ENCODE assay signal across 39 cellular contexts in the genomic region with DNA sequence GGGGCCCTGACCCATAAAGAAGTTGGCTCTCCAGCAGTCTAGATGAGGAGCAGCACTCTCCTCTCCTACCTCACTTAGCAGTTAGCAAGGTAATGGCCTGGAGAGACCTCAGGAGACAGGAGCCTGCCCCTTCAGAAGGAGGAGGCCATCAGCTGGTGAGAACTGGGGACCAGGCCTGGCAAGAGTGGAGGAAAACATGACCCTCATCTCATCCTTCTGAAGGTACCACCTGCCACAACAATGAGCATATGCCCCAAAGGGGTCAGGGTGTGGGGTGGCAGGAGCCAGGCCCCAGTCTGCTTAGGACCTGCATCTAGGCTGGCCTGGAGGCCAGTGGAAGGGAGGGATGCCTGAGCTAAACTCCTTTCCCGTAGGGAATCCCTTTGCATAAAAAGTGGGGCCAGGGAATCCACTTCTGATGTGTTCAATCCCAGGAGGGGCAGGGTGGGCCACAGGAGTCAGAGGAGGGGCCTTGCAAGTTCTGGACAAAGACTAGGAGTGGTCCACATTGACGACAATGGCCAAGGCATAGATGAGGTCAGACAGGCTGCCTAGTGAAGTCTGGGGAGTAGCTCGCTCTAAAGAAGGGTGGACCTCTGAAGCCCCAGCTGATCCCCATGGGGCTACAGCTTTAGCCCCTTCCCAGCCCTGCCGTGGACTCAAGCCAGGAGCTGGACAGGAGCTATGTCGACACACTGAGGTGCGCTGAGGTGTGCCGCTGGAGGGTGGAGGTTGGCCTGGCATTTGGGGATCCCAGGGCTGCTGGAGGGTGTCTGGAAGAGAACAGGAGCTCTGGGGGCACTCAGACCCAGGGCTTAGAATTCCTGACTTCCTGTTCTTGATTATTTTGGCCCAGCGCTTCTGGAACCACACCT. TPM values are rescaled to one million over a fixed set of nuclear protein-coding genes. Genes with fewer than 3 reads are reported as not detected.
"Had no signal": no experiment of that assay in that cellular context is flagged by ENCODE, and none has a peak within 500 bp of the region (broad histone marks: within the 10 kb centered on the region; RNA-seq: fewer than 3 reads in every experiment).

No MANE protein-coding gene starts in this region.

- H3K36me3 Mint-ChIP-seq: activated naive CD8-positive, alpha-beta T cell had no signal

- H3K27me3 ChIP-seq: brain microvascular endothelial cell, esophagus muscularis mucosa, foreskin keratinocyte, gastrocnemius medialis had no signal

- ATAC-seq: activated CD4-positive, alpha-beta T cell treated with anti-CD3 and anti-CD28 coated beads for 36 hours; activated CD8-positive, alpha-beta memory T cell treated with anti-CD3 and anti-CD28 coated beads, Interleukin-2, amount 10 ng/mL, durations not matched to agents 7 days and 5 days; activated CD8-positive, alpha-beta T cell treated with anti-CD3 and anti-CD28 coated beads, Interleukin-2, amount 10 ng/mL, durations not matched to agents 7 days and 5 days; activated T-helper 17 cell treated with anti-CD3 and anti-CD28 coated beads, Interleukin-2, amount 50 U/mL, for 72 hours; effector memory CD8-positive, alpha-beta T cell; foreskin keratinocyte; gastrocnemius medialis; T-cell had no signal

- H3K9me3 Mint-ChIP-seq: activated CD4-positive, alpha-beta memory T cell treated with anti-CD3 and anti-CD28 coated beads for 36 hours; activated CD4-positive, alpha-beta T cell treated with anti-CD3 and anti-CD28 coated beads, Interleukin-2, amount 10 ng/mL, durations not matched to agents 24 days and 14 days; activated T-helper 17 cell treated with anti-CD3 and anti-CD28 coated beads, Interleukin-2, amount 50 U/mL, for 72 hours; central memory CD8-positive, alpha-beta T cell; effector memory CD8-positive, alpha-beta T cell; T-cell; T-helper 1 cell treated with Interleukin-12 subunit alpha and Interleukin-12 subunit beta and Interleukin-4 antibody, amounts not matched to agents 30 μg/mL and 1 μg/mL, for 36 hours; T-helper 2 cell treated with Interferon-gamma antibody and Interleukin-4, amounts not matched to agents 5 μg/mL and 100 μg/mL, for 36 hours had no signal

- H3K9me3 ChIP-seq: esophagus muscularis mucosa, gastrocnemius medialis had no signal

- DNase-seq: activated CD4-positive, alpha-beta memory T cell treated with anti-CD3 and anti-CD28 coated beads for 36 hours; activated CD4-positive, alpha-beta T cell treated with anti-CD3 and anti-CD28 coated beads for 36 hours; activated CD4-positive, alpha-beta T cell treated with anti-CD3 and anti-CD28 coated beads, Interleukin-2, amount 10 ng/mL, durations not matched to agents 24 days and 14 days; activated CD4-positive, CD25-positive, alpha-beta regulatory T cell; activated CD4-positive, CD25-positive, alpha-beta regulatory T cell treated with anti-CD3 and anti-CD28 coated beads, Interleukin-2, amount 50 U/mL, for 72 hours; activated CD8-positive, alpha-beta memory T cell treated with anti-CD3 and anti-CD28 coated beads, Interleukin-2, amount 10 ng/mL, durations not matched to agents 7 days and 5 days; activated CD8-positive, alpha-beta memory T cell treated with anti-CD3 and anti-CD28 coated beads, Interleukin-2, amount 50 U/mL, for 4 hours; activated CD8-positive, alpha-beta T cell treated with anti-CD3 and anti-CD28 coated beads, Interleukin-2, amount 10 ng/mL, durations not matched to agents 7 days and 5 days; activated effector memory CD4-positive, alpha-beta T cell treated with Interleukin-2 at 50 U/mL for 16 hours; activated gamma-delta T cell treated with Interleukin-2 at 50 U/mL for 16 hours; activated naive CD4-positive, alpha-beta T cell treated with anti-CD3 and anti-CD28 coated beads, Interleukin-2, amount 50 U/mL, for 16 hours; activated naive CD4-positive, alpha-beta T cell treated with Interleukin-2 at 50 U/mL for 16 hours; activated T-cell treated with anti-CD3 and anti-CD28 coated beads, Interleukin-2, amount 50 U/mL, for 1 hour; amniotic stem cell; anterior cingulate cortex; brain microvascular endothelial cell; cortex of kidney; dermis blood vessel endothelial cell; effector CD4-positive, alpha-beta T cell; effector memory CD8-positive, alpha-beta T cell; erythroblast; foreskin keratinocyte; gastrocnemius medialis; glutamatergic neuron; SW 1271; T-cell; T1000 had no signal

- H3K4me3 ChIP-seq: esophagus muscularis mucosa, gastrocnemius medialis had no signal

- H3K4me1 ChIP-seq: esophagus muscularis mucosa, foreskin keratinocyte, gastrocnemius medialis had no signal

- H3K4me3 Mint-ChIP-seq: activated CD4-positive, alpha-beta memory T cell treated with anti-CD3 and anti-CD28 coated beads for 36 hours; activated CD4-positive, alpha-beta T cell treated with anti-CD3 and anti-CD28 coated beads for 36 hours; activated CD4-positive, alpha-beta T cell treated with anti-CD3 and anti-CD28 coated beads, Interleukin-2, amount 10 ng/mL, durations not matched to agents 24 days and 14 days; activated CD8-positive, alpha-beta memory T cell treated with anti-CD3 and anti-CD28 coated beads, Interleukin-2, amount 10 ng/mL, durations not matched to agents 7 days and 5 days; activated CD8-positive, alpha-beta T cell treated with anti-CD3 and anti-CD28 coated beads, Interleukin-2, amount 10 ng/mL, durations not matched to agents 7 days and 5 days; activated naive CD8-positive, alpha-beta T cell; activated T-helper 17 cell treated with anti-CD3 and anti-CD28 coated beads, Interleukin-2, amount 50 U/mL, for 72 hours; central memory CD8-positive, alpha-beta T cell; effector memory CD8-positive, alpha-beta T cell; T-cell; T-helper 1 cell treated with Interleukin-12 subunit alpha and Interleukin-12 subunit beta and Interleukin-4 antibody, amounts not matched to agents 30 μg/mL and 1 μg/mL, for 36 hours; T-helper 2 cell treated with Interferon-gamma antibody and Interleukin-4, amounts not matched to agents 5 μg/mL and 100 μg/mL, for 36 hours had no signal

- H3K27ac Mint-ChIP-seq: activated CD4-positive, alpha-beta memory T cell treated with anti-CD3 and anti-CD28 coated beads for 36 hours; activated CD4-positive, alpha-beta T cell treated with anti-CD3 and anti-CD28 coated beads for 36 hours; activated CD4-positive, alpha-beta T cell treated with anti-CD3 and anti-CD28 coated beads, Interleukin-2, amount 10 ng/mL, durations not matched to agents 24 days and 14 days; activated CD8-positive, alpha-beta memory T cell treated with anti-CD3 and anti-CD28 coated beads, Interleukin-2, amount 10 ng/mL, durations not matched to agents 7 days and 5 days; activated CD8-positive, alpha-beta T cell treated with anti-CD3 and anti-CD28 coated beads, Interleukin-2, amount 10 ng/mL, durations not matched to agents 7 days and 5 days; activated naive CD8-positive, alpha-beta T cell; activated T-helper 17 cell treated with anti-CD3 and anti-CD28 coated beads, Interleukin-2, amount 50 U/mL, for 72 hours; effector memory CD8-positive, alpha-beta T cell; T-cell; T-helper 1 cell treated with Interleukin-12 subunit alpha and Interleukin-12 subunit beta and Interleukin-4 antibody, amounts not matched to agents 30 μg/mL and 1 μg/mL, for 36 hours; T-helper 2 cell treated with Interferon-gamma antibody and Interleukin-4, amounts not matched to agents 5 μg/mL and 100 μg/mL, for 36 hours had no signal

- H3K27ac ChIP-seq: brain microvascular endothelial cell, esophagus muscularis mucosa, foreskin keratinocyte, gastrocnemius medialis had no signal

- H3K27me3 Mint-ChIP-seq: activated CD4-positive, alpha-beta memory T cell treated with anti-CD3 and anti-CD28 coated beads for 36 hours; activated CD4-positive, alpha-beta T cell treated with anti-CD3 and anti-CD28 coated beads for 36 hours; activated CD4-positive, alpha-beta T cell treated with anti-CD3 and anti-CD28 coated beads, Interleukin-2, amount 10 ng/mL, durations not matched to agents 24 days and 14 days; activated CD8-positive, alpha-beta memory T cell treated with anti-CD3 and anti-CD28 coated beads, Interleukin-2, amount 10 ng/mL, durations not matched to agents 7 days and 5 days; activated naive CD8-positive, alpha-beta T cell; activated T-helper 17 cell treated with anti-CD3 and anti-CD28 coated beads, Interleukin-2, amount 50 U/mL, for 72 hours; central memory CD8-positive, alpha-beta T cell; effector memory CD8-positive, alpha-beta T cell; T-cell had no signal

- H3K4me1 Mint-ChIP-seq: activated CD4-positive, alpha-beta T cell treated with anti-CD3 and anti-CD28 coated beads, Interleukin-2, amount 10 ng/mL, durations not matched to agents 24 days and 14 days; activated T-helper 17 cell treated with anti-CD3 and anti-CD28 coated beads, Interleukin-2, amount 50 U/mL, for 72 hours; central memory CD8-positive, alpha-beta T cell had no signal

RNA-seq across cellular contexts. Expression of a gene that starts 1.0 kb away (rescaled TPM):
- total RNA-seq: activated CD4-positive, alpha-beta memory T cell treated with anti-CD3 and anti-CD28 coated beads for 36 hours; activated CD4-positive, alpha-beta T cell treated with anti-CD3 and anti-CD28 coated beads for 36 hours; activated CD4-positive, alpha-beta T cell treated with anti-CD3 and anti-CD28 coated beads, Interleukin-2, amount 10 ng/mL, durations not matched to agents 24 days and 14 days; activated CD8-positive, alpha-beta memory T cell treated with anti-CD3 and anti-CD28 coated beads for 36 hours; activated CD8-positive, alpha-beta memory T cell treated with anti-CD3 and anti-CD28 coated beads, Interleukin-2, amount 10 ng/mL, durations not matched to agents 7 days and 5 days; activated CD8-positive, alpha-beta T cell treated with anti-CD3 and anti-CD28 coated beads, Interleukin-2, amount 10 ng/mL, durations not matched to agents 7 days and 5 days; activated T-helper 17 cell treated with anti-CD3 and anti-CD28 coated beads, Interleukin-2, amount 50 U/mL, for 72 hours; astrocyte; bronchial epithelial cell; cardiac septum; cerebellum; dermis blood vessel endothelial cell; esophagus muscularis mucosa; foreskin keratinocyte; gastrocnemius medialis; T-cell had no signal
- polyA plus RNA-seq: adipose tissue, foreskin keratinocyte had no signal

RNA-seq across cellular contexts. Expression of a gene that starts 6.1 kb away (rescaled TPM):
- total RNA-seq: activated CD4-positive, alpha-beta memory T cell treated with anti-CD3 and anti-CD28 coated beads for 36 hours; activated CD8-positive, alpha-beta T cell treated with anti-CD3 and anti-CD28 coated beads, Interleukin-2, amount 10 ng/mL, durations not matched to agents 7 days and 5 days; foreskin keratinocyte had no signal
